8 cellular contexts compared by ENCODE assay signal in the genomic region with DNA sequence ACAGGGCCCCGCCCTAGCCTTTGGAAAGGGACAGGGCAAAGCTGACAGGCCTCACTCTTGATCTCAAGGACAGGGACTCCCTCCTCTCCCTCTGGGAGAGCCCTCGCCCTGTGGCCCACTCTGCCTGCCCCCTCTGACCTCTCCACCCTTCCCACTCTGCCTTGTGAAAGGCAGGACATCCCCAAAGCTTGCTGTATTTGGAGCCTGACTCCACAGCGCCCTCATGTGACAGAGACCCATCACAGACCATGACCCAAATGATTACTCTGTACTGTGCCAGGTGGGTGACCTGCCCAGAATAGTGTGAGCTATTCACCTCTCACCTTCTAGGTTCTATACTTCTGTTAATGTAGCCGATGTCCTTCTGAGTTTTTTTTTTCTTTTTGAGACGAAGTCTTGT. TPM values are rescaled to one million over a fixed set of nuclear protein-coding genes. Genes with fewer than 3 reads are reported as not detected.
DNase-seq lines count a peak whose midpoint lies in the region; ATAC-seq and TF ChIP-seq lines count a peak whose summit lies in the region.

No MANE protein-coding gene starts in this region.

- CTCF ChIA-PET in OCI-LY7 (lab: Charles Lee; ENCODE audit: unreplicated experiment), result interaction anchor here (0.6 to 1.7 kb wide), 3 partner anchors 26 to 66 kb away, joined by 3 to 5 read pairs (median 3); no protein-coding TSS in a partner anchor

- no peaks in the 10 kb centered on the region for H4K20me1 ChIP-seq in OCI-LY7 (ENCODE audit: insufficient read depth, low read length)

- H3K27ac ChIP-seq in OCI-LY7 (ENCODE audit: low read depth, low read length, poor library complexity, severe bottlenecking), result no peak overlapping the region

- no peak overlapping the region for H2AFZ ChIP-seq in OCI-LY7 (ENCODE audit: low read length)

- H3K36me3 ChIP-seq in OCI-LY7 (ENCODE audit: insufficient read depth, low read length), result no peaks in the 10 kb centered on the region

- intact Hi-C loops in OCI-LY7 (cut with micrococcal nuclease; ENCODE audit: unreplicated experiment), result loop anchor here (1.0 kb wide), 1 partner anchor 52 kb away; no protein-coding TSS in a partner anchor

- no peak overlapping the region for H3K4me3 ChIP-seq in OCI-LY7 (ENCODE audit: low read depth, low read length, poor library complexity, severe bottlenecking)
- no peak overlapping the region for H3K4me3 ChIP-seq in choroid plexus epithelial cell (ENCODE audit: low read depth, low read length)

- no peaks in the 10 kb centered on the region for H3K9me3 ChIP-seq in OCI-LY7 (ENCODE audit: low read length)

- TF ChIP-seq CTCF in OCI-LY7 (conservative IDR thresholded peaks at IDR 0.05; ENCODE audit: low read length), result peak; percentile 83
- TF ChIP-seq CTCF in choroid plexus epithelial cell (conservative IDR thresholded peaks at IDR 0.05; ENCODE audit: low read depth, low read length), result peak; percentile 78

- no peaks in the 10 kb centered on the region for H3K9me2 ChIP-seq in OCI-LY7 (ENCODE audit: insufficient read depth, low read length)

- BruUV-seq in OCI-LY7 (replicated peaks; lab: Mats Ljungman, UMichigan), result no TSS peak

- H3K4me1 ChIP-seq in OCI-LY7 (ENCODE audit: insufficient read depth, low read length, poor library complexity, severe bottlenecking), result no peaks in the 10 kb centered on the region

- no peak for ATAC-seq in HG03432 (IDR thresholded peaks at IDR 0.05; ENCODE audit: unreplicated experiment)
- no peak for ATAC-seq in HG03139 (IDR thresholded peaks at IDR 0.05; ENCODE audit: unreplicated experiment)
- ATAC-seq in GM19455 (IDR thresholded peaks at IDR 0.05; ENCODE audit: unreplicated experiment), result no peak

- POLR2A ChIA-PET in OCI-LY7 (lab: Charles Lee), result no interaction called here

- peak; percentile 94 for DNase-seq in 8988T
- peak; percentile 52 for DNase-seq in GM03348 (ENCODE audit: low spot score)
- peak; percentile 61 for DNase-seq in OCI-LY7 (ENCODE audit: low spot score)
- peak; percentile 55 for DNase-seq in choroid plexus epithelial cell (ENCODE audit: low read depth)
- DNase-seq in lung microvascular endothelial cell (ENCODE audit: low read depth in 2 of 2), result peak; percentile 43 to 68

- no peak overlapping the region for H3K4me2 ChIP-seq in OCI-LY7 (ENCODE audit: low read length)

- H3K79me2 ChIP-seq in OCI-LY7 (ENCODE audit: insufficient read depth, low read depth, low read length), result no peaks in the 10 kb centered on the region

RNA-seq across cellular contexts. Expression of gene P2RY2, which starts 18.8 kb away (rescaled TPM):
- total RNA-seq in OCI-LY7 (2014; rRNA removed; shearing (Covaris generic)), result not detected in 2 replicates
- total RNA-seq in OCI-LY7 (2022) (not detected in 2 replicates), lung microvascular endothelial cell (0.20 and 0.65 TPM in 2 replicates)

RNA-seq across cellular contexts. Expression of gene P2RY6, which starts 35.3 kb away (rescaled TPM):
- not detected in 2 replicates for total RNA-seq in OCI-LY7 (2014; rRNA removed; shearing (Covaris generic))
- total RNA-seq in OCI-LY7 (2022) (not detected in 2 replicates), lung microvascular endothelial cell (0.20 and 0.22 TPM in 2 replicates)
